ENCODE assay signal across 8 cellular contexts in the genomic region with DNA sequence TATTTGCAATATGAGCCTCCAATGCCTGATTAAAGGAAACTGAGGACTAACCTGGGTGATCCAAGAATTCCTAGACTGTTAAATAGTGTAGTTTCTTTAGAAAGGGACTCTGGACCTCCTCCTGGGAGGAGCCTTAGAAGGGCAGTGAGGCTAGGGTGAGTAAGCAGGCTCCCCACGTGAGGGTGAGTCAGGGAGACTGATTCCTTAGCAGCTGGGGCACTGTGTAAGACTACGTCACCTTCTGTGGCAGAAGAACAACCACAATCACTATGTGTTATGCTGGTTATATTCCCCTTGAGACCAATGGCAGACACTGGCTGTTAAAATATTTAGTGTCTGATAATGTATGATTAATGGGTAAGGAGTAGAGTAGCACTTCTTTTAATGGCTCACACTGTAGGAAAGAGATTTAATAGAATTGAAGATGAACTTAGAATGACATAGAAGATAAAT.
DNase-seq lines count a peak whose midpoint lies in the region; ATAC-seq lines count a peak whose summit lies in the region.

No MANE protein-coding gene starts in this region.

- ATAC-seq in GM21423 (IDR thresholded peaks at IDR 0.05; ENCODE audit: unreplicated experiment): peak; percentile 98
- no peak for ATAC-seq in GM21528 (IDR thresholded peaks at IDR 0.05; ENCODE audit: low FRiP score, unreplicated experiment)
- ATAC-seq in HG02973 (IDR thresholded peaks at IDR 0.05; ENCODE audit: unreplicated experiment): no peak

- DNase-seq in DMS 273 (lab: John Stamatoyannopoulos, UW; ENCODE audit: unreplicated experiment) (peak; percentile 80), HK-2 (ENCODE audit: unreplicated experiment) (peak; percentile 92), hepatic stellate cell (ENCODE audit: low spot score) (peak; percentile 96)
- peak; percentile 54 to 66 for DNase-seq in activated CD4-positive, alpha-beta T cell treated with anti-CD3 and anti-CD28 coated beads, Interleukin-2, amount 50 U/mL, for 48 hours
- peak in 2 of 3 experiments; percentile 31 to 51 for DNase-seq in stimulated activated CD4-positive, alpha-beta T cell treated with anti-CD3 and anti-CD28 coated beads, TNF-alpha, amount 100 ng/mL, for 24 hours (ENCODE audit: low read depth in 3 of 3)

Comparison
In these comparisons a context has a peak if more than half of its experiments do, and no peak if none do; other contexts are left out.
1. DNase-seq: peak in every context shown above with its lines; median percentile 96 in hepatic stellate cell; 92 in HK-2; 80 in DMS 273; 60 in activated CD4-positive, alpha-beta T cell treated with anti-CD3 and anti-CD28 coated beads, Interleukin-2, amount 50 U/mL, for 48 hours; 41 in stimulated activated CD4-positive, alpha-beta T cell treated with anti-CD3 and anti-CD28 coated beads, TNF-alpha, amount 100 ng/mL, for 24 hours.